21 cellular contexts compared by ENCODE assay signal in genomic region chr3:32336123-32336518, GRCh38. TPM values are rescaled to one million over a fixed set of nuclear protein-coding genes. Genes with fewer than 3 reads are reported as not detected.
DNase-seq lines count a peak whose midpoint lies in the region; ATAC-seq and TF ChIP-seq lines count a peak whose summit lies in the region.
"Had no signal": no experiment of that assay in that cellular context is flagged by ENCODE, and none has a peak within 500 bp of the region (broad histone marks: within the 10 kb centered on the region; RNA-seq: fewer than 3 reads in every experiment).

No MANE protein-coding gene starts in this region.

- POLR2A ChIA-PET in HEK293 (lab: Yijun Ruan, JAX), result no interaction called here

- no peaks in the 10 kb centered on the region for H3K27me3 Mint-ChIP-seq in T-helper 1 cell treated with Interleukin-12 subunit alpha and Interleukin-12 subunit beta and Interleukin-4 antibody, amounts not matched to agents 30 μg/mL and 1 μg/mL, for 36 hours (ENCODE audit: low read depth)
- no peaks in the 10 kb centered on the region for H3K27me3 Mint-ChIP-seq in osteocyte (ENCODE audit: unreplicated experiment)
- H3K27me3 Mint-ChIP-seq: IgD-negative memory B cell had no signal

- H3K4me3 ChIP-seq in HEK293 (ENCODE audit: low read depth, low read length), result no peak overlapping the region
- H3K4me3 ChIP-seq: HAP-1 had no signal

- H3K4me1 ChIP-seq in HEK293 (ENCODE audit: control insufficient read depth, insufficient read depth, low read length), result no peaks in the 10 kb centered on the region
- H3K4me1 ChIP-seq: BE2C, HAP-1 had no signal

- DNase-seq in T-helper 1 cell (no peak), cerebellum (ENCODE audit: low spot score) (peak; percentile 34), osteocyte (ENCODE audit: extremely low spot score, unreplicated experiment) (no peak), NCI-H69 (lab: John Stamatoyannopoulos, UW) (no peak), caudate nucleus (lab: John Stamatoyannopoulos, UW) (no peak)
- DNase-seq: 8988T, BE2C, DMS53, Kasumi-1, MM.1S, NCI-H1105, NCI-H1694 treated with DMSO at 0.1 percent for 48 hours, NCI-H2107, NCI-H226, NCI-H524 treated with DMSO at 0.1 percent for 48 hours, SHP77 treated with DMSO at 0.1 percent for 48 hours had no signal

- H3K9me3 ChIP-seq in HEK293 (ENCODE audit: control insufficient read depth, insufficient read depth, low read depth, low read length), result no peaks in the 10 kb centered on the region
- H3K9me3 ChIP-seq: BE2C, HAP-1 had no signal

- no peak for ATAC-seq in GM18870 (IDR thresholded peaks at IDR 0.05; ENCODE audit: unreplicated experiment)

- peaks cover 46% of the 10 kb centered on the region for H3K4me1 Mint-ChIP-seq in T-helper 1 cell treated with Interleukin-12 subunit alpha and Interleukin-12 subunit beta and Interleukin-4 antibody, amounts not matched to agents 30 μg/mL and 1 μg/mL, for 36 hours (ENCODE audit: low read depth)
- H3K4me1 Mint-ChIP-seq in osteocyte (ENCODE audit: unreplicated experiment), result peaks cover 21% of the 10 kb centered on the region

- no peaks in the 10 kb centered on the region for H3K36me3 Mint-ChIP-seq in T-helper 1 cell treated with Interleukin-12 subunit alpha and Interleukin-12 subunit beta and Interleukin-4 antibody, amounts not matched to agents 30 μg/mL and 1 μg/mL, for 36 hours (ENCODE audit: low read depth)
- H3K36me3 Mint-ChIP-seq in osteocyte (ENCODE audit: unreplicated experiment), result no peaks in the 10 kb centered on the region
- H3K36me3 Mint-ChIP-seq: IgD-negative memory B cell had no signal

- H3K27ac Mint-ChIP-seq in T-helper 1 cell treated with Interleukin-12 subunit alpha and Interleukin-12 subunit beta and Interleukin-4 antibody, amounts not matched to agents 30 μg/mL and 1 μg/mL, for 36 hours, result peak overlapping the region; percentile 50
- H3K27ac Mint-ChIP-seq in osteocyte (ENCODE audit: unreplicated experiment), result peak overlapping the region; percentile 51
- H3K27ac Mint-ChIP-seq: IgD-negative memory B cell had no signal

- H3K4me3 Mint-ChIP-seq in T-helper 1 cell treated with Interleukin-12 subunit alpha and Interleukin-12 subunit beta and Interleukin-4 antibody, amounts not matched to agents 30 μg/mL and 1 μg/mL, for 36 hours, result peak overlapping the region; percentile 15
- no peak overlapping the region for H3K4me3 Mint-ChIP-seq in osteocyte (ENCODE audit: unreplicated experiment)
- H3K4me3 Mint-ChIP-seq: IgD-negative memory B cell had no signal

- H3K9me3 Mint-ChIP-seq in T-helper 1 cell treated with Interleukin-12 subunit alpha and Interleukin-12 subunit beta and Interleukin-4 antibody, amounts not matched to agents 30 μg/mL and 1 μg/mL, for 36 hours, result no peaks in the 10 kb centered on the region
- H3K9me3 Mint-ChIP-seq in osteocyte (ENCODE audit: unreplicated experiment), result no peaks in the 10 kb centered on the region
- H3K9me3 Mint-ChIP-seq: IgD-negative memory B cell had no signal

- no peak for TF ChIP-seq CTCF in HEK293 (tag by site-specific recombination; IDR thresholded peaks at IDR 0.05)
- no peak for TF ChIP-seq CTCF in osteocyte (IDR thresholded peaks at IDR 0.05)

- H3K36me3 ChIP-seq in HEK293 (ENCODE audit: control insufficient read depth in 2 of 2, insufficient read depth in 1 of 2, low read length in 2 of 2), result no peaks in the 10 kb centered on the region
- H3K36me3 ChIP-seq: BE2C, HAP-1 had no signal

- no peak overlapping the region for H3K27ac ChIP-seq in HEK293 (ENCODE audit: extremely low read depth, low read depth, low read length)
- no peak overlapping the region for H3K27ac ChIP-seq in caudate nucleus (ENCODE audit: low read depth, low read length)

- CTCF ChIA-PET in HEK293 (lab: Yijun Ruan, JAX), result interaction anchor here (0.6 to 0.7 kb wide), 2 partner anchors 12 to 19 kb away, joined by 3 read pairs; no protein-coding TSS in a partner anchor

TF ChIP-seq in HEK293, 187 proteins besides CTCF, POLR2A, EP300 and RAD21:
- TF ChIP-seq ZIC2 (tag by site-specific recombination; IDR thresholded peaks at IDR 0.05), result peak; percentile 31; the same call in 1 of the 2 replicates
- no peak for TF ChIP-seq ZNF404 (tag by site-specific recombination; IDR thresholded peaks at IDR 0.05)
- TF ChIP-seq TCF7L2 (IDR thresholded peaks at IDR 0.05; ENCODE audit: borderline replicate concordance, low read depth, low read length), result peak; percentile 18; the same call in 1 of the 2 replicates

RNA-seq across cellular contexts. Expression of gene CMTM7, which starts 55.5 kb away (rescaled TPM):
- 7.9 TPM for total RNA-seq in cerebellum
- 14.7 and 17.8 TPM in 2 replicates for total RNA-seq in osteocyte
